ENCODE assay signal across 8 cellular contexts in the genomic region with DNA sequence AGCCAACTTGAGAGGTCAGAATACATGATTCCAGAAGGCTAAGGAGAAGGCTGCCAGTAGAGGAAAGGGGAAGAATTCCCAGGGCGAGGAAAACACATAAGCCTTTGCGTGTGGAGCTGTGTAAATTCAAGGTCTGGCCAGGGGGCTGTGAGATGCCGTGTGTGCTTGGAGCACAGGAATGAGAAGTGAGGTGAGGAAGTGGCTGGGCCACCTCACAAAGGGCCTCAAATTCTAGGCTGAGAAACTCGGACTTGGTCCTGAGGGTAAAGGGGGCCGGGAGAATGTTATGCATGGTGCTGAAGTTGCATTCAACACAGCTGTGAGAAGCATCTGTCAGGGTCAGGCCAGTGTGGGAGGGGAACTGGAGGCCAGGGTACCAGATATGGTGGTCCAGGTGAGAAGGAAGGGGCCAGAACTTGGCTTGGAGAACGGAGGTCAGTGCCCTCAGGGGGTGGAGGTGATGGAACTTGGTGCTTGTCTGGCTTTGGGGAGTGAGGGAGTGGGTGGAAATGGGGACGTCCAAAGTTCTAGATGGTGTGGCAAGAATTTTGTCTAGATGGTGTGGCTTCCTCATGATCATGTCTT. TPM values are rescaled to one million over a fixed set of nuclear protein-coding genes. Genes with fewer than 3 reads are reported as not detected.
DNase-seq lines count a peak whose midpoint lies in the region; ATAC-seq and TF ChIP-seq lines count a peak whose summit lies in the region.

No MANE protein-coding gene starts in this region.

- H3K27ac ChIP-seq in ACC112 (ENCODE audit: low read depth, low read length) (no peak overlapping the region), KOPT-K1 (ENCODE audit: low read depth, low read length, poor library complexity, severe bottlenecking) (peak overlapping the region; percentile 83), coronary artery (peak overlapping the region; percentile 98)

- no peak overlapping the region for H2AFZ ChIP-seq in ACC112 (ENCODE audit: low read length, unreplicated experiment)

- H3K9me3 Mint-ChIP-seq in naive B cell = peaks cover 0 to 3% (median 0%) of the 10 kb centered on the region in 7 donors

- no peaks in the 10 kb centered on the region for H3K9me3 ChIP-seq in KOPT-K1 (ENCODE audit: insufficient read depth, low read length, poor library complexity, severe bottlenecking)

- H3K4me3 Mint-ChIP-seq in naive B cell = peak overlapping the region; percentile 95 to 100 (median 98)

- TF ChIP-seq CTCF in coronary artery (IDR thresholded peaks at IDR 0.05) = no peak

- peaks cover 0 to 15% of the 10 kb centered on the region in 2 donors for H3K36me3 Mint-ChIP-seq in naive B cell

- no peaks in the 10 kb centered on the region for H3K4me1 ChIP-seq in ACC112 (ENCODE audit: control insufficient read depth, insufficient read depth, low read length, unreplicated experiment)

- no peaks in the 10 kb centered on the region for H3K36me3 ChIP-seq in ACC112 (ENCODE audit: insufficient read depth, low read length)
- no peaks in the 10 kb centered on the region for H3K36me3 ChIP-seq in KOPT-K1 (ENCODE audit: insufficient read depth, low read length)

- peak overlapping the region; percentile 99 to 100 (median 100) for H3K27ac Mint-ChIP-seq in naive B cell

- no peak for DNase-seq in coronary artery (ENCODE audit: low spot score)
- DNase-seq in naive B cell = no peak
- DNase-seq in GDM1 (lab: John Stamatoyannopoulos, UW) = no peak
- no peak for DNase-seq in cerebellar cortex (ENCODE audit: low spot score)
- no peak for DNase-seq in NCI-H226
- DNase-seq in nucleus accumbens (lab: John Stamatoyannopoulos, UW) = no peak

- H3K27me3 Mint-ChIP-seq in naive B cell = no peaks in the 10 kb centered on the region

- H3K79me2 ChIP-seq in ACC112 (ENCODE audit: control insufficient read depth, insufficient read depth, low read length, unreplicated experiment) = peaks cover 29% of the 10 kb centered on the region

- no peaks in the 10 kb centered on the region for H3K27me3 ChIP-seq in ACC112 (ENCODE audit: insufficient read depth, low read length)

- peak overlapping the region; percentile 89 for H3K4me3 ChIP-seq in ACC112 (ENCODE audit: low read depth, low read length)
- H3K4me3 ChIP-seq in coronary artery = peak overlapping the region; percentile 87

- no peak for ATAC-seq in naive B cell (ENCODE audit: low read depth in 2 of 2)

- peaks cover 50 to 82% (median 60%) of the 10 kb centered on the region in 3 donors for H3K4me1 Mint-ChIP-seq in naive B cell

RNA-seq across cellular contexts. Expression of gene ZNF580, which starts 4.9 kb away (rescaled TPM):
- 10 to 100 TPM; 28.4 to 54.2 (median 31.5) TPM for polyA plus RNA-seq in naive B cell (ENCODE audit: low read depth in 6 of 6)

RNA-seq across cellular contexts. Expression of gene ZNF581, which starts 7.5 kb away (rescaled TPM):
- polyA plus RNA-seq in naive B cell (ENCODE audit: low read depth in 6 of 6) = 10 to 100 TPM; 60.7 to 82.8 (median 65.4) TPM

RNA-seq across cellular contexts. Expression of gene ZNF784, which starts 11.6 kb away (rescaled TPM):
- 1 to 10 TPM in 4 of 6 donors, under 1 TPM in 1, not detected in 1; 0.95 to 3.5 (median 2.7) TPM for polyA plus RNA-seq in naive B cell (ENCODE audit: low read depth in 6 of 6)

RNA-seq across cellular contexts. Expression of gene CCDC106, which starts 12.1 kb away (rescaled TPM):
- 10 to 100 TPM in 3 of 6 donors, 1 to 10 TPM in 3; 8.1 to 13.0 (median 9.7) TPM for polyA plus RNA-seq in naive B cell (ENCODE audit: low read depth in 6 of 6)

RNA-seq across cellular contexts. Expression of gene U2AF2, which starts 18.9 kb away (rescaled TPM):
- 10 to 100 TPM in 3 of 6 donors, 1 to 10 TPM in 3; 3.2 to 13.7 (median 9.3) TPM for polyA plus RNA-seq in naive B cell (ENCODE audit: low read depth in 6 of 6)
